1 cellular context compared by ENCODE assay signal in the genomic region with DNA sequence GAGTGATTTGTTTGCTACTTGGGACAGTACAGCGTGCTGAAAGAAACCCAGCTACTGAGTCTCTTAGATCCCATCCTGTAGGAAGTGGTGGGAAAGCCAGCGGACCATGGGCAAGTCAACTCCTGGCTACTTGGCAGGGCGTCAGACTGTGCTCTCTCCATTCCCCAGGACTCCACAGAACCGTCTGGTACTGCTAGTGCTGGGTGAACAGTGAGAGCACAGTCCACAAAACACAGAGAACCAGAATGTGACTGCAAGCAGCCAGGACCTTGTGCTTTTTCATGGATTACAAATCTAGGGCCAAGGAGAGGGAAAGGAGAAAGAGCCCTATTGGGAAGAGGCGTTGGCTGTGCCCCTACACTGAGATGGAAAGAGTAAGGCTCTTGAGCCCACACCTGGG.
TF ChIP-seq lines count a peak whose summit lies in the region.

No MANE protein-coding gene starts in this region.

TF ChIP-seq in GM23338, 12 proteins besides CTCF, POLR2A, EP300 and RAD21:
- TF ChIP-seq CREB1 (CRISPR knock-in tag; IDR thresholded peaks at IDR 0.05; ENCODE audit: low read depth), result no peak
- no peak for TF ChIP-seq EZH2 (IDR thresholded peaks at IDR 0.05; ENCODE audit: low read depth, unreplicated experiment)
- TF ChIP-seq NANOG (IDR thresholded peaks at IDR 0.05; ENCODE audit: borderline replicate concordance), result no peak
- no peak for TF ChIP-seq EZH2phosphoT487 (IDR thresholded peaks at IDR 0.05; ENCODE audit: unreplicated experiment)
- no peak for TF ChIP-seq ZNF331 (CRISPR knock-in tag; IDR thresholded peaks at IDR 0.05; ENCODE audit: low read depth)
- no peak for TF ChIP-seq POLR2AphosphoS5 (IDR thresholded peaks at IDR 0.05; ENCODE audit: low read depth)
- TF ChIP-seq ZNF114 (CRISPR knock-in tag; IDR thresholded peaks at IDR 0.05), result no peak
- no peak for TF ChIP-seq JUNB (IDR thresholded peaks at IDR 0.05; ENCODE audit: unreplicated experiment)
- TF ChIP-seq, protein P1, sequence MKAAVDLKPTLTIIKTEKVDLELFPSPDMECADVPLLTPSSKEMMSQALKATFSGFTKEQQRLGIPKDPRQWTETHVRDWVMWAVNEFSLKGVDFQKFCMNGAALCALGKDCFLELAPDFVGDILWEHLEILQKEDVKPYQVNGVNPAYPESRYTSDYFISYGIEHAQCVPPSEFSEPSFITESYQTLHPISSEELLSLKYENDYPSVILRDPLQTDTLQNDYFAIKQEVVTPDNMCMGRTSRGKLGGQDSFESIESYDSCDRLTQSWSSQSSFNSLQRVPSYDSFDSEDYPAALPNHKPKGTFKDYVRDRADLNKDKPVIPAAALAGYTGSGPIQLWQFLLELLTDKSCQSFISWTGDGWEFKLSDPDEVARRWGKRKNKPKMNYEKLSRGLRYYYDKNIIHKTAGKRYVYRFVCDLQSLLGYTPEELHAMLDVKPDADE (IDR thresholded peaks at IDR 0.05), result no peak
- TF ChIP-seq, protein P2, sequence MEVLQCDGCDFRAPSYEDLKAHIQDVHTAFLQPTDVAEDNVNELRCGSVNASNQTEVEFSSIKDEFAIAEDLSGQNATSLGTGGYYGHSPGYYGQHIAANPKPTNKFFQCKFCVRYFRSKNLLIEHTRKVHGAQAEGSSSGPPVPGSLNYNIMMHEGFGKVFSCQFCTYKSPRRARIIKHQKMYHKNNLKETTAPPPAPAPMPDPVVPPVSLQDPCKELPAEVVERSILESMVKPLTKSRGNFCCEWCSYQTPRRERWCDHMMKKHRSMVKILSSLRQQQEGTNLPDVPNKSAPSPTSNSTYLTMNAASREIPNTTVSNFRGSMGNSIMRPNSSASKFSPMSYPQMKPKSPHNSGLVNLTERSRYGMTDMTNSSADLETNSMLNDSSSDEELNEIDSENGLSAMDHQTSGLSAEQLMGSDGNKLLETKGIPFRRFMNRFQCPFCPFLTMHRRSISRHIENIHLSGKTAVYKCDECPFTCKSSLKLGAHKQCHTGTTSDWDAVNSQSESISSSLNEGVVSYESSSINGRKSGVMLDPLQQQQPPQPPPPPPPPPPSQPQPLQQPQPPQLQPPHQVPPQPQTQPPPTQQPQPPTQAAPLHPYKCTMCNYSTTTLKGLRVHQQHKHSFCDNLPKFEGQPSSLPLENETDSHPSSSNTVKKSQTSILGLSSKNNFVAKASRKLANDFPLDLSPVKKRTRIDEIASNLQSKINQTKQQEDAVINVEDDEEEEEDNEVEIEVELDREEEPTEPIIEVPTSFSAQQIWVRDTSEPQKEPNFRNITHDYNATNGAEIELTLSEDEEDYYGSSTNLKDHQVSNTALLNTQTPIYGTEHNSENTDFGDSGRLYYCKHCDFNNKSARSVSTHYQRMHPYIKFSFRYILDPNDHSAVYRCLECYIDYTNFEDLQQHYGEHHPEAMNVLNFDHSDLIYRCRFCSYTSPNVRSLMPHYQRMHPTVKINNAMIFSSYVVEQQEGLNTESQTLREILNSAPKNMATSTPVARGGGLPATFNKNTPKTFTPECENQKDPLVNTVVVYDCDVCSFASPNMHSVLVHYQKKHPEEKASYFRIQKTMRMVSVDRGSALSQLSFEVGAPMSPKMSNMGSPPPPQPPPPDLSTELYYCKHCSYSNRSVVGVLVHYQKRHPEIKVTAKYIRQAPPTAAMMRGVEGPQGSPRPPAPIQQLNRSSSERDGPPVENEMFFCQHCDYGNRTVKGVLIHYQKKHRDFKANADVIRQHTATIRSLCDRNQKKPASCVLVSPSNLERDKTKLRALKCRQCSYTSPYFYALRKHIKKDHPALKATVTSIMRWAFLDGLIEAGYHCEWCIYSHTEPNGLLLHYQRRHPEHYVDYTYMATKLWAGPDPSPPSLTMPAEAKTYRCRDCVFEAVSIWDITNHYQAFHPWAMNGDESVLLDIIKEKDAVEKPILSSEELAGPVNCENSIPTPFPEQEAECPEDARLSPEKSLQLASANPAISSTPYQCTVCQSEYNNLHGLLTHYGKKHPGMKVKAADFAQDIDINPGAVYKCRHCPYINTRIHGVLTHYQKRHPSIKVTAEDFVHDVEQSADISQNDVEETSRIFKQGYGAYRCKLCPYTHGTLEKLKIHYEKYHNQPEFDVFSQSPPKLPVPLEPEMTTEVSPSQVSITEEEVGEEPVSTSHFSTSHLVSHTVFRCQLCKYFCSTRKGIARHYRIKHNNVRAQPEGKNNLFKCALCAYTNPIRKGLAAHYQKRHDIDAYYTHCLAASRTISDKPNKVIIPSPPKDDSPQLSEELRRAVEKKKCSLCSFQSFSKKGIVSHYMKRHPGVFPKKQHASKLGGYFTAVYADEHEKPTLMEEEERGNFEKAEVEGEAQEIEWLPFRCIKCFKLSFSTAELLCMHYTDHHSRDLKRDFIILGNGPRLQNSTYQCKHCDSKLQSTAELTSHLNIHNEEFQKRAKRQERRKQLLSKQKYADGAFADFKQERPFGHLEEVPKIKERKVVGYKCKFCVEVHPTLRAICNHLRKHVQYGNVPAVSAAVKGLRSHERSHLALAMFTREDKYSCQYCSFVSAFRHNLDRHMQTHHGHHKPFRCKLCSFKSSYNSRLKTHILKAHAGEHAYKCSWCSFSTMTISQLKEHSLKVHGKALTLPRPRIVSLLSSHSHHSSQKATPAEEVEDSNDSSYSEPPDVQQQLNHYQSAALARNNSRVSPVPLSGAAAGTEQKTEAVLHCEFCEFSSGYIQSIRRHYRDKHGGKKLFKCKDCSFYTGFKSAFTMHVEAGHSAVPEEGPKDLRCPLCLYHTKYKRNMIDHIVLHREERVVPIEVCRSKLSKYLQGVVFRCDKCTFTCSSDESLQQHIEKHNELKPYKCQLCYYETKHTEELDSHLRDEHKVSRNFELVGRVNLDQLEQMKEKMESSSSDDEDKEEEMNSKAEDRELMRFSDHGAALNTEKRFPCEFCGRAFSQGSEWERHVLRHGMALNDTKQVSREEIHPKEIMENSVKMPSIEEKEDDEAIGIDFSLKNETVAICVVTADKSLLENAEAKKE (CRISPR knock-in tag; IDR thresholded peaks at IDR 0.05), result no peak
- TF ChIP-seq, protein P3, sequence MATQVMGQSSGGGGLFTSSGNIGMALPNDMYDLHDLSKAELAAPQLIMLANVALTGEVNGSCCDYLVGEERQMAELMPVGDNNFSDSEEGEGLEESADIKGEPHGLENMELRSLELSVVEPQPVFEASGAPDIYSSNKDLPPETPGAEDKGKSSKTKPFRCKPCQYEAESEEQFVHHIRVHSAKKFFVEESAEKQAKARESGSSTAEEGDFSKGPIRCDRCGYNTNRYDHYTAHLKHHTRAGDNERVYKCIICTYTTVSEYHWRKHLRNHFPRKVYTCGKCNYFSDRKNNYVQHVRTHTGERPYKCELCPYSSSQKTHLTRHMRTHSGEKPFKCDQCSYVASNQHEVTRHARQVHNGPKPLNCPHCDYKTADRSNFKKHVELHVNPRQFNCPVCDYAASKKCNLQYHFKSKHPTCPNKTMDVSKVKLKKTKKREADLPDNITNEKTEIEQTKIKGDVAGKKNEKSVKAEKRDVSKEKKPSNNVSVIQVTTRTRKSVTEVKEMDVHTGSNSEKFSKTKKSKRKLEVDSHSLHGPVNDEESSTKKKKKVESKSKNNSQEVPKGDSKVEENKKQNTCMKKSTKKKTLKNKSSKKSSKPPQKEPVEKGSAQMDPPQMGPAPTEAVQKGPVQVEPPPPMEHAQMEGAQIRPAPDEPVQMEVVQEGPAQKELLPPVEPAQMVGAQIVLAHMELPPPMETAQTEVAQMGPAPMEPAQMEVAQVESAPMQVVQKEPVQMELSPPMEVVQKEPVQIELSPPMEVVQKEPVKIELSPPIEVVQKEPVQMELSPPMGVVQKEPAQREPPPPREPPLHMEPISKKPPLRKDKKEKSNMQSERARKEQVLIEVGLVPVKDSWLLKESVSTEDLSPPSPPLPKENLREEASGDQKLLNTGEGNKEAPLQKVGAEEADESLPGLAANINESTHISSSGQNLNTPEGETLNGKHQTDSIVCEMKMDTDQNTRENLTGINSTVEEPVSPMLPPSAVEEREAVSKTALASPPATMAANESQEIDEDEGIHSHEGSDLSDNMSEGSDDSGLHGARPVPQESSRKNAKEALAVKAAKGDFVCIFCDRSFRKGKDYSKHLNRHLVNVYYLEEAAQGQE (IDR thresholded peaks at IDR 0.05; ENCODE audit: unreplicated experiment), result no peak
- TF ChIP-seq STAT1 (IDR thresholded peaks at IDR 0.05; ENCODE audit: unreplicated experiment), result no peak
